1 cellular context compared by ENCODE assay signal in the genomic region with DNA sequence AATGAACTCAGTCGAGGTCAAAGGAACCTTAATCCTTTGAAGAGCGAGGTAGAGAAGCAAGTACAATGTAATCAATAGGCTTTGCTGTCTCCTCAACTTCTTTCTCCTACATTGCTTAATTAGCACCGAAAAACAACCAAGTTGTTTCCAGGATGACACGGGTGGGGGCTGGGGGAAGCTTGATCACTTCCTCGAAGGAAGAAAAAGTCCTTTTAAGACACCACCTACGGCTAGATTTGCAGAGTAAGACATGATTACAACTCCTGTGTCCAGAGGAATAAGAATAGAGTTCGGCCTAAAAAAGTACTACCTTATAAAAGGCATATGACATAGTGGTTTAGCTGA.
TF ChIP-seq lines count a peak whose summit lies in the region.

No MANE protein-coding gene starts in this region.

TF ChIP-seq in H1, 55 proteins besides CTCF, POLR2A, EP300 and RAD21 (continued from another document):
- TF ChIP-seq HDAC2 (IDR thresholded peaks at IDR 0.05; ENCODE audit: borderline replicate concordance in 1 of 2, low read depth in 2 of 2, low read length in 2 of 2), result no peak
- no peak for TF ChIP-seq RXRA (IDR thresholded peaks at IDR 0.05; ENCODE audit: insufficient read depth, low read depth, low read length)
- no peak for TF ChIP-seq BRCA1 (IDR thresholded peaks at IDR 0.05; ENCODE audit: low read depth, low read length)
- TF ChIP-seq GTF2F1 (IDR thresholded peaks at IDR 0.05; ENCODE audit: borderline replicate concordance, low read depth, low read length), result no peak
- no peak for TF ChIP-seq CBX5 (IDR thresholded peaks at IDR 0.05; ENCODE audit: low read depth, low read length)
- TF ChIP-seq SP2 (IDR thresholded peaks at IDR 0.05; ENCODE audit: low read length), result no peak
